In genomic region chr11:79864882-79865281, GRCh38 we compare ENCODE assay signal across 27 cellular contexts.
DNase-seq lines count a peak whose midpoint lies in the region; FAIRE-seq and TF ChIP-seq lines count a peak whose summit lies in the region.
"Had no signal": no experiment of that assay in that cellular context is flagged by ENCODE, and none has a peak within 500 bp of the region (broad histone marks: within the 10 kb centered on the region; RNA-seq: fewer than 3 reads in every experiment).

No MANE protein-coding gene starts in this region.

- peaks cover 16% of the 10 kb centered on the region for H3K9me3 Mint-ChIP-seq in activated naive CD4-positive, alpha-beta T cell treated with anti-CD3 and anti-CD28 coated beads for 36 hours

- CTCF ChIA-PET in activated naive CD4-positive, alpha-beta T cell treated with anti-CD3 and anti-CD28 coated beads for 36 hours (lab: Charles Lee), result no interaction called here

- no peak overlapping the region for H3K27ac Mint-ChIP-seq in activated naive CD4-positive, alpha-beta T cell treated with anti-CD3 and anti-CD28 coated beads for 36 hours
- H3K27ac Mint-ChIP-seq: dendritic cell treated with granulocyte-macrophage colony-stimulating factor and Interleukin-4, amounts not matched to agents 40 ng/mL and 50 ng/mL, for 4 days; naive thymus-derived CD4-positive, alpha-beta T cell; stimulated activated naive CD8-positive, alpha-beta T cell treated with anti-CD3 and anti-CD28 coated beads, Interleukin-15, amount 100 ng/mL, for 72 hours had no signal

- no peaks in the 10 kb centered on the region for H3K4me1 Mint-ChIP-seq in activated naive CD4-positive, alpha-beta T cell treated with anti-CD3 and anti-CD28 coated beads for 36 hours (ENCODE audit: low read depth)
- H3K4me1 Mint-ChIP-seq: naive thymus-derived CD4-positive, alpha-beta T cell; stimulated activated naive CD8-positive, alpha-beta T cell treated with anti-CD3 and anti-CD28 coated beads, Interleukin-15, amount 100 ng/mL, for 72 hours had no signal

- H3K36me3 ChIP-seq in bronchial epithelial cell (ENCODE audit: control insufficient read depth, insufficient read depth, low read length) (no peaks in the 10 kb centered on the region), transverse colon (no peaks in the 10 kb centered on the region)
- H3K36me3 ChIP-seq: BE2C, cardiac muscle cell, right atrium auricular region had no signal

- peaks cover 0 to 5% (median 4%) of the 10 kb centered on the region in 4 donors for H3K4me1 ChIP-seq in transverse colon
- H3K4me1 ChIP-seq: BE2C, right atrium auricular region had no signal

- no peaks in the 10 kb centered on the region for H3K36me3 Mint-ChIP-seq in activated naive CD4-positive, alpha-beta T cell treated with anti-CD3 and anti-CD28 coated beads for 36 hours (ENCODE audit: low read depth)
- H3K36me3 Mint-ChIP-seq: naive thymus-derived CD4-positive, alpha-beta T cell had no signal

- peaks cover 0 to 6% of the 10 kb centered on the region in 2 donors for H3K9me3 ChIP-seq in transverse colon
- H3K9me3 ChIP-seq: BE2C had no signal

- no peak for FAIRE-seq in bronchial epithelial cell (lab: Jason Lieb, UNC)
- FAIRE-seq: endometrium, H54 had no signal

- DNase-seq in NCI-H510A treated with DMSO at 0.1 percent for 48 hours (lab: John Stamatoyannopoulos, UW) (peak; percentile 69), NCI-H510A (lab: John Stamatoyannopoulos, UW) (no peak), NCI-H187 treated with DMSO at 0.1 percent for 48 hours (lab: John Stamatoyannopoulos, UW) (peak; percentile 9), bronchial epithelial cell (ENCODE audit: low read depth) (peak; percentile 38), transverse colon (peak; percentile 63), GM03348 (ENCODE audit: low spot score) (no peak)
- no peak for DNase-seq in activated naive CD4-positive, alpha-beta T cell treated with anti-CD3 and anti-CD28 coated beads for 36 hours
- DNase-seq in stimulated activated CD4-positive, alpha-beta T cell treated with anti-CD3 and anti-CD28 coated beads, Interleukin-15, amount 100 ng/mL, for 24 hours, result no peak
- DNase-seq: activated CD4-positive, alpha-beta T cell treated with anti-CD3 and anti-CD28 coated beads for 4 hours; activated naive CD4-positive, alpha-beta T cell; activated T-cell treated with anti-CD3 and anti-CD28 coated beads, Interleukin-2, amount 50 U/mL, for 4 hours; amniotic stem cell; BE2C; COR-L47; KBM-7; kidney glomerular epithelial cell; naive thymus-derived CD4-positive, alpha-beta T cell; NCI-H1694 treated with DMSO at 0.1 percent for 48 hours; NCI-H446 treated with DMSO at 0.1 percent for 48 hours; stimulated activated CD4-positive, alpha-beta T cell treated with anti-CD3 and anti-CD28 coated beads, Interleukin-12 subunit alpha, Interleukin-12 subunit beta, amount 100 ng/mL, for 4 hours; stimulated activated naive CD8-positive, alpha-beta T cell treated with anti-CD3 and anti-CD28 coated beads, Interleukin-15, amount 100 ng/mL, for 72 hours; trophoblast cell had no signal

- no peaks in the 10 kb centered on the region for H3K27me3 Mint-ChIP-seq in activated naive CD4-positive, alpha-beta T cell treated with anti-CD3 and anti-CD28 coated beads for 36 hours (ENCODE audit: low read depth)
- H3K27me3 Mint-ChIP-seq: dendritic cell treated with granulocyte-macrophage colony-stimulating factor and Interleukin-4, amounts not matched to agents 40 ng/mL and 50 ng/mL, for 4 days; stimulated activated naive CD8-positive, alpha-beta T cell treated with anti-CD3 and anti-CD28 coated beads, Interleukin-15, amount 100 ng/mL, for 72 hours had no signal

- no peak overlapping the region for H3K27ac ChIP-seq in transverse colon
- H3K27ac ChIP-seq: cardiac muscle cell, right atrium auricular region had no signal

- TF ChIP-seq POLR2A in transverse colon (IDR thresholded peaks at IDR 0.05), result no peak

- TF ChIP-seq CTCF in bronchial epithelial cell (IDR thresholded peaks at IDR 0.05; ENCODE audit: insufficient read depth, low read length, severe bottlenecking) (no peak), transverse colon (IDR thresholded peaks at IDR 0.05) (no peak)

- no peak for TF ChIP-seq EP300 in transverse colon (IDR thresholded peaks at IDR 0.05; ENCODE audit: low read depth)

- WGBS in transverse colon (ENCODE audit: low coverage in 1 of 2), 2 donors, result 37% methylated on average over 6 of the region's 6 CpGs; no CpG with 5 or more reads in 1 of the 2 donors

- H3K27me3 ChIP-seq in bronchial epithelial cell (ENCODE audit: control insufficient read depth, insufficient read depth, low read length) (no peaks in the 10 kb centered on the region), transverse colon (no peaks in the 10 kb centered on the region)
- H3K27me3 ChIP-seq: BE2C, cardiac muscle cell, right atrium auricular region had no signal

- in situ Hi-C loops in transverse colon (cut with MboI; ENCODE audit: low pct_ligation_motif_present in 1 of 4, low pct_unique_long_range_greater_than_20kb in 1 of 4, low sequenced_read_pairs in 3 of 4), result no loop called here

- intact Hi-C loops in transverse colon (cut with DNase I; ENCODE audit: low total_unique reads), result no loop called here
- intact Hi-C loops in activated naive CD4-positive, alpha-beta T cell treated with anti-CD3 and anti-CD28 coated beads for 36 hours (cut with micrococcal nuclease), result no loop called here

- H3K4me3 ChIP-seq in bronchial epithelial cell (ENCODE audit: low read depth, low read length), result no peak overlapping the region
- H3K4me3 ChIP-seq in transverse colon, result no peak overlapping the region
- H3K4me3 ChIP-seq: cardiac muscle cell, right atrium auricular region had no signal

- H3K4me3 Mint-ChIP-seq in activated naive CD4-positive, alpha-beta T cell treated with anti-CD3 and anti-CD28 coated beads for 36 hours, result no peak overlapping the region
- H3K4me3 Mint-ChIP-seq: activated T-cell treated with anti-CD3 and anti-CD28 coated beads, Interleukin-2, amount 50 U/mL, for 4 hours; dendritic cell treated with granulocyte-macrophage colony-stimulating factor and Interleukin-4, amounts not matched to agents 40 ng/mL and 50 ng/mL, for 4 days; naive thymus-derived CD4-positive, alpha-beta T cell; stimulated activated naive CD8-positive, alpha-beta T cell treated with anti-CD3 and anti-CD28 coated beads, Interleukin-15, amount 100 ng/mL, for 72 hours had no signal

Comparison
In these comparisons a context has a peak if more than half of its experiments do, and no peak if none do; other contexts are left out.
1. DNase-seq: peak in NCI-H510A treated with DMSO at 0.1 percent for 48 hours (single experiment), NCI-H187 treated with DMSO at 0.1 percent for 48 hours (single experiment), bronchial epithelial cell (single experiment) and transverse colon (single experiment); none in NCI-H510A (single experiment), activated naive CD4-positive, alpha-beta T cell treated with anti-CD3 and anti-CD28 coated beads for 36 hours (single experiment), stimulated activated CD4-positive, alpha-beta T cell treated with anti-CD3 and anti-CD28 coated beads, Interleukin-15, amount 100 ng/mL, for 24 hours (single experiment) and GM03348 (single experiment).